ENCODE assay signal across 22 cellular contexts in genomic region chr7:102055181-102055976, GRCh38.
"Had no signal": no experiment of that assay in that cellular context is flagged by ENCODE, and none has a peak within 500 bp of the region (broad histone marks: within the 10 kb centered on the region; RNA-seq: fewer than 3 reads in every experiment).

No MANE protein-coding gene starts in this region.

- H3K36me3 Mint-ChIP-seq: natural killer cell treated with Interleukin-12 subunit alpha and Interleukin-12 subunit beta and Interleukin-15 and Interleukin-18, amount 100 ng/mL, for 72 hours had no signal

- H3K36me3 ChIP-seq: esophagus muscularis mucosa, gastroesophageal sphincter, lower lobe of right lung, pancreas, tibial artery had no signal

- H3K27me3 ChIP-seq: esophagus muscularis mucosa, gastroesophageal sphincter, pancreas, tibial artery had no signal

- H3K9me3 ChIP-seq: pancreas had no signal

- H3K4me3 Mint-ChIP-seq: dendritic cell treated with granulocyte-macrophage colony-stimulating factor and Interleukin-4, amounts not matched to agents 40 ng/mL and 50 ng/mL, for 4 days; effector memory CD8-positive, alpha-beta T cell; natural killer cell treated with Interleukin-12 subunit alpha and Interleukin-12 subunit beta and Interleukin-15 and Interleukin-18, amount 100 ng/mL, for 72 hours; stimulated activated naive CD8-positive, alpha-beta T cell treated with anti-CD3 and anti-CD28 coated beads, Interleukin-15, Interleukin-2, amounts not matched to agents 100 ng/mL and 50 ng/mL, for 24 hours had no signal

- DNase-seq: effector memory CD8-positive, alpha-beta T cell; glutamatergic neuron; kidney; left cardiac atrium; left ventricle myocardium inferior; lower lobe of right lung; mesenchymal stem cell; midbrain; occipital lobe; pancreas; right cardiac atrium; stimulated activated CD4-positive, alpha-beta T cell treated with anti-CD3 and anti-CD28 coated beads, Interleukin-2, amount 100 ng/mL, for 48 hours; tibial artery had no signal

- H3K4me2 ChIP-seq: smooth muscle cell had no signal

- H3K27ac ChIP-seq: epithelial cell of prostate, esophagus muscularis mucosa, gastroesophageal sphincter, left ventricle myocardium inferior, lower lobe of right lung, pancreas, tibial artery had no signal

- H3K9me3 Mint-ChIP-seq: dendritic cell treated with granulocyte-macrophage colony-stimulating factor and Interleukin-4, amounts not matched to agents 40 ng/mL and 50 ng/mL, for 4 days; natural killer cell treated with Interleukin-12 subunit alpha and Interleukin-12 subunit beta and Interleukin-15 and Interleukin-18, amount 100 ng/mL, for 72 hours had no signal

- H3K4me3 ChIP-seq: esophagus muscularis mucosa, gastroesophageal sphincter, left ventricle myocardium inferior, lower lobe of right lung, pancreas, smooth muscle cell, tibial artery had no signal

- H3K4me1 ChIP-seq: esophagus muscularis mucosa, gastroesophageal sphincter, lower lobe of right lung, pancreas, tibial artery had no signal

- FAIRE-seq: colon, kidney, pancreas had no signal

- ATAC-seq: effector memory CD8-positive, alpha-beta T cell; gastroesophageal sphincter; left cardiac atrium; lower lobe of right lung; natural killer cell treated with Interleukin-12 subunit alpha and Interleukin-12 subunit beta and Interleukin-15 and Interleukin-18, amount 100 ng/mL, for 72 hours; pancreas; right cardiac atrium had no signal

- H3K27me3 Mint-ChIP-seq: dendritic cell treated with granulocyte-macrophage colony-stimulating factor and Interleukin-4, amounts not matched to agents 40 ng/mL and 50 ng/mL, for 4 days; effector memory CD8-positive, alpha-beta T cell; natural killer cell treated with Interleukin-12 subunit alpha and Interleukin-12 subunit beta and Interleukin-15 and Interleukin-18, amount 100 ng/mL, for 72 hours; progenitor cell of endocrine pancreas; stimulated activated naive CD8-positive, alpha-beta T cell treated with anti-CD3 and anti-CD28 coated beads, Interleukin-15, Interleukin-2, amounts not matched to agents 100 ng/mL and 50 ng/mL, for 24 hours had no signal

- H3K27ac Mint-ChIP-seq: dendritic cell treated with granulocyte-macrophage colony-stimulating factor and Interleukin-4, amounts not matched to agents 40 ng/mL and 50 ng/mL, for 4 days; effector memory CD8-positive, alpha-beta T cell; progenitor cell of endocrine pancreas; stimulated activated naive CD8-positive, alpha-beta T cell treated with anti-CD3 and anti-CD28 coated beads, Interleukin-15, Interleukin-2, amounts not matched to agents 100 ng/mL and 50 ng/mL, for 24 hours had no signal
